ENCODE assay signal across 11 cellular contexts in the genomic region with DNA sequence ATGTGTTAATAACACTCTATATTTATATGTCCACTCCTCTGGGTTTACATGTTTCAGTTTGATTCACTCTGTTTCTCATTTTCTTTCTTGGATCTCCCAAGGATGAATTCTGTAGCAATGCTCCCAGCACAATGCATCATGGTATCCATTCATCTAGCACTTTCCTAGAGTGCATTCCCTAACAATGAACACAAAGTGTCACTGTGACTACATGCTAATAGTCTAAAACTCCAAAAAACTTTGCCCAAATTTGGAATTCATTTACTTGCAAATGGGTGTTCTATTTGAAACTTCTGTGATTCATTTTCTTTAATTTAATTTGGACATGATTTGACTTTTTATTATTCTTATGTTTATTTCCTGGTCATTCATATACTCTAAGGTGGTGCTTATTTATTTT.
DNase-seq lines count a peak whose midpoint lies in the region; ATAC-seq, FAIRE-seq and TF ChIP-seq lines count a peak whose summit lies in the region.
"Had no signal": no experiment of that assay in that cellular context is flagged by ENCODE, and none has a peak within 500 bp of the region (broad histone marks: within the 10 kb centered on the region; RNA-seq: fewer than 3 reads in every experiment).

No MANE protein-coding gene starts in this region.

- no peak overlapping the region for H3K4me3 Mint-ChIP-seq in nephron progenitor cell

- H3K9me3 Mint-ChIP-seq in nephron progenitor cell: no peaks in the 10 kb centered on the region

- H3K27me3 ChIP-seq in Loucy (ENCODE audit: insufficient read depth, low read length, poor library complexity, severe bottlenecking): no peaks in the 10 kb centered on the region
- no peaks in the 10 kb centered on the region for H3K27me3 ChIP-seq in tibial artery
- H3K27me3 ChIP-seq: esophagus muscularis mucosa had no signal

- H3K79me2 ChIP-seq in Loucy (ENCODE audit: insufficient read depth, low read length): no peaks in the 10 kb centered on the region

- H3K4me2 ChIP-seq in Loucy (ENCODE audit: low read depth, low read length, poor library complexity, severe bottlenecking): no peak overlapping the region

- H3K4me3 ChIP-seq in Loucy (ENCODE audit: low read length, poor library complexity, severe bottlenecking) (no peak overlapping the region), kidney (ENCODE audit: low read length in 2 of 2) (no peak overlapping the region), tibial artery (no peak overlapping the region)
- H3K4me3 ChIP-seq: esophagus muscularis mucosa had no signal

- peak; percentile 16; the same call in 1 of the 3 replicates for TF ChIP-seq CTCF in GM12872 (IDR thresholded peaks at IDR 0.05; ENCODE audit: insufficient read depth, low read depth, low read length)
- TF ChIP-seq CTCF in Loucy (conservative IDR thresholded peaks at IDR 0.05; ENCODE audit: low read length): peak; percentile 69
- peak; percentile 37 for TF ChIP-seq CTCF in nephron progenitor cell (IDR thresholded peaks at IDR 0.05)
- no peak for TF ChIP-seq CTCF in kidney (IDR thresholded peaks at IDR 0.05; ENCODE audit: borderline replicate concordance, extremely low read depth, insufficient read depth)
- peak in 1 of 2 experiments; percentile 6 for TF ChIP-seq CTCF in tibial artery (IDR thresholded peaks at IDR 0.05)

- H3K4me1 Mint-ChIP-seq in nephron progenitor cell: no peaks in the 10 kb centered on the region

- DNase-seq in cerebellar cortex (ENCODE audit: low spot score) (peak; percentile 16), nephron progenitor cell (no peak), kidney (no peak), tibial artery (no peak)
- DNase-seq: activated naive CD4-positive, alpha-beta T cell treated with anti-CD3 and anti-CD28 coated beads, Interleukin-2, amount 50 U/mL, for 16 hours; NCI-H774 had no signal

- H3K9ac ChIP-seq in Loucy (ENCODE audit: low read depth, low read length, poor library complexity, severe bottlenecking): no peak overlapping the region
- H3K9ac ChIP-seq in kidney (ENCODE audit: low read length in 2 of 2): no peak overlapping the region

- FAIRE-seq in kidney (lab: Jason Lieb, UNC): no peak

- H3K36me3 ChIP-seq in Loucy (ENCODE audit: insufficient read depth, low read length): no peaks in the 10 kb centered on the region
- no peaks in the 10 kb centered on the region for H3K36me3 ChIP-seq in kidney (ENCODE audit: control insufficient read depth in 1 of 2, insufficient read depth in 2 of 2, low read length in 2 of 2)
- H3K36me3 ChIP-seq in tibial artery: no peaks in the 10 kb centered on the region
- H3K36me3 ChIP-seq: esophagus muscularis mucosa had no signal

- no peak overlapping the region for H3K27ac Mint-ChIP-seq in nephron progenitor cell

- intact Hi-C loops in kidney (cut with DNase I): no loop called here
- intact Hi-C loops in tibial artery (cut with DNase I; ENCODE audit: low total_unique reads): no loop called here

- H4K20me1 ChIP-seq in Loucy (ENCODE audit: insufficient read depth, low read length, poor library complexity, severe bottlenecking): no peaks in the 10 kb centered on the region

- no peaks in the 10 kb centered on the region for H3F3A ChIP-seq in Loucy (ENCODE audit: low read depth)

- no peaks in the 10 kb centered on the region for H3K9me2 ChIP-seq in Loucy (replicated peaks; ENCODE audit: low read depth, low read length)

- no peaks in the 10 kb centered on the region for H3K4me1 ChIP-seq in Loucy (ENCODE audit: insufficient read depth, low read length, poor library complexity, severe bottlenecking)
- no peaks in the 10 kb centered on the region for H3K4me1 ChIP-seq in kidney (ENCODE audit: control insufficient read depth in 1 of 2, insufficient read depth in 1 of 2, low read depth in 1 of 2, low read length in 2 of 2)
- H3K4me1 ChIP-seq in tibial artery: no peaks in the 10 kb centered on the region
- H3K4me1 ChIP-seq: esophagus muscularis mucosa had no signal

- H3K9me3 ChIP-seq in Loucy (ENCODE audit: insufficient read depth, low read depth, low read length): no peaks in the 10 kb centered on the region
- H3K9me3 ChIP-seq in kidney (ENCODE audit: control insufficient read depth in 1 of 2, low read length in 2 of 2): no peaks in the 10 kb centered on the region
- no peaks in the 10 kb centered on the region for H3K9me3 ChIP-seq in tibial artery
- H3K9me3 ChIP-seq: esophagus muscularis mucosa had no signal

- ATAC-seq in GM18873 (IDR thresholded peaks at IDR 0.05; ENCODE audit: low FRiP score, unreplicated experiment): no peak
- ATAC-seq in HG02885 (IDR thresholded peaks at IDR 0.05; ENCODE audit: poor library complexity, unreplicated experiment): no peak

- no peak overlapping the region for H2AFZ ChIP-seq in Loucy (ENCODE audit: low read length)

- H3K27me3 Mint-ChIP-seq in nephron progenitor cell (ENCODE audit: low read depth, poor library complexity): peaks cover 6% of the 10 kb centered on the region

- H3K27ac ChIP-seq in kidney (ENCODE audit: low read depth in 2 of 2, low read length in 2 of 2) (no peak overlapping the region), tibial artery (no peak overlapping the region)
- H3K27ac ChIP-seq: esophagus muscularis mucosa had no signal

- H3K36me3 Mint-ChIP-seq in nephron progenitor cell (ENCODE audit: low read depth): no peaks in the 10 kb centered on the region
